27 cellular contexts compared by ENCODE assay signal in genomic region chr11:117550466-117550865, GRCh38.
"Had no signal": no experiment of that assay in that cellular context is flagged by ENCODE, and none has a peak within 500 bp of the region (broad histone marks: within the 10 kb centered on the region; RNA-seq: fewer than 3 reads in every experiment).

No MANE protein-coding gene starts in this region.

- DNase-seq: naive thymus-derived CD4-positive, alpha-beta T cell; natural killer cell; nucleus accumbens; pancreas; psoas muscle; right cardiac atrium; sigmoid colon; small intestine; stimulated activated CD4-positive, alpha-beta T cell treated with anti-CD3 and anti-CD28 coated beads, Interleukin-15, amount 100 ng/mL, for 24 hours; stimulated activated CD4-positive, alpha-beta T cell treated with anti-CD3 and anti-CD28 coated beads, Interleukin-2, amount 100 ng/mL, for 24 hours; stimulated activated CD4-positive, alpha-beta T cell treated with anti-CD3 and anti-CD28 coated beads, Interleukin-2, amount 100 ng/mL, for 48 hours; stimulated activated CD4-positive, alpha-beta T cell treated with anti-CD3 and anti-CD28 coated beads, Interleukin-4, amount 100 ng/mL, for 24 hours; stimulated activated naive B cell treated with anti-CD40 and anti-IgM and Interleukin-4, amounts not matched to agents 10 μg/mL and 1 μg/mL and 100 μg/mL, for 72 hours; stimulated activated naive CD4-positive, alpha-beta T cell treated with Interleukin-2 at 50 U/mL for 16 hours; stomach; testis; tibial artery; transverse colon; upper lobe of right lung; uterus had no signal

- H3K36me3 Mint-ChIP-seq: naive thymus-derived CD4-positive, alpha-beta T cell; natural killer cell; stimulated activated effector memory CD8-positive, alpha-beta T cell treated with anti-CD3 and anti-CD28 coated beads, Interleukin-12 subunit alpha, Interleukin-12 subunit beta, amount 100 ng/mL, for 72 hours; type B pancreatic cell had no signal

- H3K27ac Mint-ChIP-seq: naive thymus-derived CD4-positive, alpha-beta T cell; natural killer cell; nephron; progenitor cell of endocrine pancreas; stimulated activated effector memory CD8-positive, alpha-beta T cell treated with anti-CD3 and anti-CD28 coated beads, Interleukin-12 subunit alpha, Interleukin-12 subunit beta, amount 100 ng/mL, for 72 hours; stimulated activated naive B cell treated with anti-CD40 and anti-IgM and Interleukin-4, amounts not matched to agents 10 μg/mL and 1 μg/mL and 100 μg/mL, for 72 hours; stimulated activated naive CD8-positive, alpha-beta T cell treated with anti-CD3 and anti-CD28 coated beads, Interleukin-15, Interleukin-2, amounts not matched to agents 100 ng/mL and 50 ng/mL, for 24 hours; type B pancreatic cell had no signal

- H3K4me1 Mint-ChIP-seq: naive thymus-derived CD4-positive, alpha-beta T cell; natural killer cell; stimulated activated effector memory CD8-positive, alpha-beta T cell treated with anti-CD3 and anti-CD28 coated beads, Interleukin-12 subunit alpha, Interleukin-12 subunit beta, amount 100 ng/mL, for 72 hours had no signal

- H3K4me3 ChIP-seq: pancreas, psoas muscle, right lobe of liver, sigmoid colon, stomach, testis, tibial artery, transverse colon, upper lobe of right lung, uterus had no signal

- H3K27me3 Mint-ChIP-seq: stimulated activated naive CD8-positive, alpha-beta T cell treated with anti-CD3 and anti-CD28 coated beads, Interleukin-15, Interleukin-2, amounts not matched to agents 100 ng/mL and 50 ng/mL, for 24 hours had no signal

- ATAC-seq: naive thymus-derived CD4-positive, alpha-beta T cell; natural killer cell; pancreas; psoas muscle; right cardiac atrium; right lobe of liver; stimulated activated effector memory CD8-positive, alpha-beta T cell treated with anti-CD3 and anti-CD28 coated beads, Interleukin-12 subunit alpha, Interleukin-12 subunit beta, amount 100 ng/mL, for 72 hours; stimulated activated naive B cell treated with anti-CD40 and anti-IgM and Interleukin-4, amounts not matched to agents 10 μg/mL and 1 μg/mL and 100 μg/mL, for 72 hours; upper lobe of right lung had no signal

- H3K36me3 ChIP-seq: neutrophil, pancreas, right lobe of liver, sigmoid colon, stomach, tibial artery, transverse colon, upper lobe of right lung, uterus had no signal

- H3K27me3 ChIP-seq: pancreas, right lobe of liver, sigmoid colon, testis, transverse colon, upper lobe of right lung, uterus had no signal

- H3K9me3 ChIP-seq: neutrophil, pancreas, psoas muscle, right lobe of liver, sigmoid colon, stomach, testis, tibial artery, transverse colon, upper lobe of right lung, uterus had no signal

- H3K4me3 Mint-ChIP-seq: naive thymus-derived CD4-positive, alpha-beta T cell; natural killer cell; nephron; stimulated activated effector memory CD8-positive, alpha-beta T cell treated with anti-CD3 and anti-CD28 coated beads, Interleukin-12 subunit alpha, Interleukin-12 subunit beta, amount 100 ng/mL, for 72 hours; stimulated activated naive B cell treated with anti-CD40 and anti-IgM and Interleukin-4, amounts not matched to agents 10 μg/mL and 1 μg/mL and 100 μg/mL, for 72 hours; stimulated activated naive CD8-positive, alpha-beta T cell treated with anti-CD3 and anti-CD28 coated beads, Interleukin-15, Interleukin-2, amounts not matched to agents 100 ng/mL and 50 ng/mL, for 24 hours; type B pancreatic cell had no signal

- H3K4me1 ChIP-seq: pancreas, psoas muscle, right lobe of liver, sigmoid colon, stomach, testis, tibial artery, transverse colon, upper lobe of right lung, uterus had no signal

- H3K9me3 Mint-ChIP-seq: natural killer cell; nephron; stimulated activated effector memory CD8-positive, alpha-beta T cell treated with anti-CD3 and anti-CD28 coated beads, Interleukin-12 subunit alpha, Interleukin-12 subunit beta, amount 100 ng/mL, for 72 hours; stimulated activated naive B cell treated with anti-CD40 and anti-IgM and Interleukin-4, amounts not matched to agents 10 μg/mL and 1 μg/mL and 100 μg/mL, for 72 hours; stimulated activated naive CD8-positive, alpha-beta T cell treated with anti-CD3 and anti-CD28 coated beads, Interleukin-15, Interleukin-2, amounts not matched to agents 100 ng/mL and 50 ng/mL, for 24 hours; type B pancreatic cell had no signal

- H3K27ac ChIP-seq: neutrophil, pancreas, psoas muscle, right lobe of liver, sigmoid colon, stomach, testis, tibial artery, transverse colon, upper lobe of right lung, uterus had no signal
